14 cellular contexts compared by ENCODE assay signal in the genomic region with DNA sequence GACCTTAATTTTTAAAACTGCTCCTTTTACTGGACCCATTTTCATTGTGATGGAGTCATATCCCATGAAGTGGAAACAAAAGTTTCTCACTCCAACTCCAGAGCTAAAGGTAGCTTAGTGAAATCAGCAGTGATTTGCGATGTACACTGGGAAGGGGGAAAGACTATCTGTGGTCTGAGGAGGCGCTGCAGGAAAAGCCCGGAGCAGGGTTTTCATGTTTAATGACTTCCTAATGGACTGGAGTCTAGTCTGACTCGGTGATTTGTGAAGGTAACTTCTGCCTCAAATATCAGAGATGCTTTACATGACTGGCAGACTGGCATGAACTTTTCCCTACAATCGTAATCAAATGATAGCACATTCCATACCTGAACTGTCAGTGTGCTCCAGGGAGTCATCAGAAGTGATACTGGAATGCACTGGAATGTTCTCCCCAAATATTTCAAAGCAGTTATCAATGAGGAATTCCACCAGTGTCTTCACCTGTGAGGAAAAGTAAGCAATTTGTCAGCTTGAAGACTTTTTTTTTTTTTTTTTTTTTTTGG. TPM values are rescaled to one million over a fixed set of nuclear protein-coding genes. Genes with fewer than 3 reads are reported as not detected.
A peak's percentile ranks its signal among the peaks of the same experiment; 100 is the strongest.
DNase-seq lines count a peak whose midpoint lies in the region; ATAC-seq and TF ChIP-seq lines count a peak whose summit lies in the region.
"Had no signal": no experiment of that assay in that cellular context is flagged by ENCODE, and none has a peak within 500 bp of the region (broad histone marks: within the 10 kb centered on the region; RNA-seq: fewer than 3 reads in every experiment).

No MANE protein-coding gene starts in this region.

- peaks cover 25% of the 10 kb centered on the region for H3K4me1 ChIP-seq in PC-3 (ENCODE audit: insufficient read depth, low read length)

- no peak overlapping the region for H3K4me3 ChIP-seq in PC-3 (ENCODE audit: low read length)
- H3K4me3 ChIP-seq in lower leg skin (ENCODE audit: low read depth, poor library complexity, severe bottlenecking), result no peak overlapping the region
- H3K4me3 ChIP-seq: SJSA1 had no signal

- no peak overlapping the region for H2AFZ ChIP-seq in PC-3 (ENCODE audit: low read length)

- no peaks in the 10 kb centered on the region for H3K9me3 Mint-ChIP-seq in stimulated activated naive CD8-positive, alpha-beta T cell treated with anti-CD3 and anti-CD28 coated beads, Interleukin-15, Interleukin-2, amounts not matched to agents 100 ng/mL and 50 ng/mL, for 24 hours

- POLR2A ChIA-PET in PC-3 (lab: Charles Lee; ENCODE audit: unreplicated experiment), result no interaction called here

- H3K36me3 ChIP-seq in PC-3 (ENCODE audit: low read depth, low read length), result no peaks in the 10 kb centered on the region

- H4K20me1 ChIP-seq in PC-3 (ENCODE audit: low read length), result no peaks in the 10 kb centered on the region

- H3K4me1 Mint-ChIP-seq in stimulated activated naive CD8-positive, alpha-beta T cell treated with anti-CD3 and anti-CD28 coated beads, Interleukin-15, Interleukin-2, amounts not matched to agents 100 ng/mL and 50 ng/mL, for 24 hours (ENCODE audit: low read depth), result peaks cover 88% of the 10 kb centered on the region

- peak overlapping the region; percentile 100 for H3K4me3 Mint-ChIP-seq in stimulated activated naive CD8-positive, alpha-beta T cell treated with anti-CD3 and anti-CD28 coated beads, Interleukin-15, Interleukin-2, amounts not matched to agents 100 ng/mL and 50 ng/mL, for 24 hours

- CTCF ChIA-PET in PC-3 (lab: Charles Lee), result no interaction called here

- H3F3A ChIP-seq in PC-3 (ENCODE audit: low read length, unreplicated experiment), result no peaks in the 10 kb centered on the region

- no peak overlapping the region for H3K27ac ChIP-seq in PC-3 (ENCODE audit: low read length)
- H3K27ac ChIP-seq: SJSA1 had no signal

- no peak for DNase-seq in stimulated activated naive CD8-positive, alpha-beta T cell treated with anti-CD3 and anti-CD28 coated beads, Interleukin-15, Interleukin-2, amounts not matched to agents 100 U/mL and 50 U/mL, for 24 hours
- DNase-seq in PC-3, result peak; percentile 3
- DNase-seq in islet precursor cell, result peak; percentile 51
- no peak for DNase-seq in SKM-1 (lab: John Stamatoyannopoulos, UW; ENCODE audit: unreplicated experiment)
- no peak for DNase-seq in lower leg skin (ENCODE audit: low spot score in 2 of 2)
- DNase-seq: activated gamma-delta T cell; midbrain; NCI-H1694 treated with DMSO at 0.1 percent for 48 hours; stimulated activated CD4-positive, alpha-beta T cell treated with anti-CD3 and anti-CD28 coated beads, Interleukin-4, amount 100 ng/mL, for 4 hours had no signal

- no peaks in the 10 kb centered on the region for H3K9me2 ChIP-seq in PC-3 (replicated peaks; ENCODE audit: low read length)

- no peaks in the 10 kb centered on the region for H3K9me3 ChIP-seq in PC-3 (ENCODE audit: low read length)
- H3K9me3 ChIP-seq: SJSA1 had no signal

- WGBS in lower leg skin, 2 donors, result 66 to 71% methylated on average over 5 of the region's 5 CpGs

- intact Hi-C loops in PC-3 (cut with micrococcal nuclease) (no loop called here), lower leg skin (cut with DNase I; ENCODE audit: low total_unique reads) (no loop called here)

- no peak for TF ChIP-seq CTCF in PC-3 (conservative IDR thresholded peaks at IDR 0.05; ENCODE audit: low read depth, low read length)
- TF ChIP-seq CTCF in lower leg skin (IDR thresholded peaks at IDR 0.05), result no peak

- no peaks in the 10 kb centered on the region for H3K27me3 Mint-ChIP-seq in stimulated activated naive CD8-positive, alpha-beta T cell treated with anti-CD3 and anti-CD28 coated beads, Interleukin-15, Interleukin-2, amounts not matched to agents 100 ng/mL and 50 ng/mL, for 24 hours

- peak overlapping the region; percentile 91 for H3K27ac Mint-ChIP-seq in stimulated activated naive CD8-positive, alpha-beta T cell treated with anti-CD3 and anti-CD28 coated beads, Interleukin-15, Interleukin-2, amounts not matched to agents 100 ng/mL and 50 ng/mL, for 24 hours

- H3K79me2 ChIP-seq in PC-3 (ENCODE audit: low read length), result no peaks in the 10 kb centered on the region

- ATAC-seq in stimulated activated naive CD8-positive, alpha-beta T cell treated with anti-CD3 and anti-CD28 coated beads, Interleukin-15, Interleukin-2, amounts not matched to agents 100 U/mL and 50 U/mL, for 24 hours, result no peak
- no peak for ATAC-seq in PC-3
- ATAC-seq in GM21390 (IDR thresholded peaks at IDR 0.05; ENCODE audit: unreplicated experiment), result no peak
- ATAC-seq in HG02970 (IDR thresholded peaks at IDR 0.05; ENCODE audit: low FRiP score, unreplicated experiment), result no peak

- H3K27me3 ChIP-seq in PC-3 (ENCODE audit: low read length), result no peaks in the 10 kb centered on the region
- H3K27me3 ChIP-seq: SJSA1 had no signal

- TF ChIP-seq POLR2A in lower leg skin (IDR thresholded peaks at IDR 0.05), result no peak

- BruUV-seq in PC-3 (replicated peaks; lab: Mats Ljungman, UMichigan), result no TSS peak

- H3K36me3 Mint-ChIP-seq in stimulated activated naive CD8-positive, alpha-beta T cell treated with anti-CD3 and anti-CD28 coated beads, Interleukin-15, Interleukin-2, amounts not matched to agents 100 ng/mL and 50 ng/mL, for 24 hours (ENCODE audit: low read depth), result peaks cover 82% of the 10 kb centered on the region

- 0 out of 2 replicates have a peak overlapping the region, but pooled peaks have one; percentile 8 for H3K4me2 ChIP-seq in PC-3 (ENCODE audit: low read length)

- H3K9ac ChIP-seq in PC-3 (ENCODE audit: low read length), result no peak overlapping the region

RNA-seq across cellular contexts. Expression of gene TAGAP, which starts 7.0 kb away (rescaled TPM):
- total RNA-seq in PC-3 (2014; rRNA removed), result not detected in 2 replicates
- 1 to 10 TPM; 1.1 to 2.7 (median 1.9) TPM for total RNA-seq in lower leg skin
- total RNA-seq: fibroblast of lung had no signal

RNA-seq across cellular contexts. Expression of gene RSPH3, which starts 37.8 kb away (rescaled TPM):
- total RNA-seq in PC-3 (2014; rRNA removed), result 2.9 and 3.1 TPM in 2 replicates
- 10 to 100 TPM in 2 of 4 donors, 1 to 10 TPM in 2; 6.4 to 11.0 (median 9.6) TPM for total RNA-seq in lower leg skin

Comparison
In these comparisons a context has a peak if more than half of its experiments do, and no peak if none do; other contexts are left out.
1. DNase-seq: peak in PC-3 (single experiment) and islet precursor cell (single experiment); none in stimulated activated naive CD8-positive, alpha-beta T cell treated with anti-CD3 and anti-CD28 coated beads, Interleukin-15, Interleukin-2, amounts not matched to agents 100 U/mL and 50 U/mL, for 24 hours (single experiment), SKM-1 (single experiment) and lower leg skin (0 of 2).